14 cellular contexts compared by ENCODE assay signal in the genomic region with DNA sequence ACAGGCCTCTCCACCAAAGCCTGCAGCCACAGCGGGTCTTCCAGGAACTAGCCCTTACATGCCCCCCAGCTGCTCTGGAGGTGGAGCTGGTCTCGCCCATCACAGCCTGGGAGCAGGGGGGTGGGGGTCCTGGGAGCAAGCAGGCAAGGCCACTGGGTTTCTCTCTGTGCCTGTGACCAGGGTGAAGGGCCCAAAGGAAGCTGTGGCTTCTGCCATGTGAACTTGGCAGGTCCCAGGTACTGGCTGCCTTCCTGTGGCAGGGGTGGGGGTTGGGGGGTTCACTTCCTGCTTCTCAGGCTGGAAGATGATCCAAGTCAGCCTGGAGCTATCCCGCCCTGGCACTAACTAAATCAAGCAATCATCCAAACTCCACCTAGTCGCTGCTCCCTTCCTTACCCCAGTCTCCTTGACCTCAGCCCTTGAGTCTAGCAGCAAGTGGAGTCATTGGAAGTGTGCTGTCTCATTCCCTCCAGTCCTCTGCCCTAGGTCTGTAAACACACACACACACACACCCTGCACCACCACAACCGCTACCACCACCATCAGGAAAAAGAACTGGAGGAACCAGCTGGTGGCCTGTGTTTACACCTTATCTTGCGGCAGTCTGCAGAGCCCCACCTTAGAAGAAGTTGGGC. TPM values are rescaled to one million over a fixed set of nuclear protein-coding genes. Genes with fewer than 3 reads are reported as not detected.
DNase-seq lines count a peak whose midpoint lies in the region; ATAC-seq and TF ChIP-seq lines count a peak whose summit lies in the region.
"Had no signal": no experiment of that assay in that cellular context is flagged by ENCODE, and none has a peak within 500 bp of the region (broad histone marks: within the 10 kb centered on the region; RNA-seq: fewer than 3 reads in every experiment).

No MANE protein-coding gene starts in this region.

- H3K27me3 Mint-ChIP-seq in Caco-2 (ENCODE audit: insufficient read depth, unreplicated experiment) (no peaks in the 10 kb centered on the region), nephron progenitor cell (ENCODE audit: low read depth, poor library complexity) (peaks cover 9% of the 10 kb centered on the region)
- H3K27me3 Mint-ChIP-seq: activated naive CD8-positive, alpha-beta T cell treated with anti-CD3 and anti-CD28 coated beads for 36 hours had no signal

- peaks cover 14% of the 10 kb centered on the region for H3K9me3 Mint-ChIP-seq in Caco-2 (ENCODE audit: unreplicated experiment)
- peaks cover 7% of the 10 kb centered on the region for H3K9me3 Mint-ChIP-seq in nephron progenitor cell

- DNase-seq in Caco-2, result peak; percentile 41 to 63
- no peak for DNase-seq in nephron progenitor cell
- DNase-seq in mesenteric fat pad (ENCODE audit: low spot score), result no peak
- no peak for DNase-seq in GOT3 (lab: John Stamatoyannopoulos, UW)
- no peak for DNase-seq in thyroid gland
- DNase-seq: activated naive CD8-positive, alpha-beta T cell treated with anti-CD3 and anti-CD28 coated beads for 36 hours; effector CD8-positive, alpha-beta T cell; hippocampal formation; T-helper 9 cell had no signal

- BruUV-seq in Caco-2 (replicated peaks; lab: Mats Ljungman, UMichigan), result no TSS peak

- no peaks in the 10 kb centered on the region for H3K36me3 Mint-ChIP-seq in Caco-2 (ENCODE audit: insufficient read depth, unreplicated experiment)
- H3K36me3 Mint-ChIP-seq in nephron progenitor cell (ENCODE audit: low read depth), result no peaks in the 10 kb centered on the region
- H3K36me3 Mint-ChIP-seq: activated naive CD8-positive, alpha-beta T cell treated with anti-CD3 and anti-CD28 coated beads for 36 hours had no signal

- H3K27ac ChIP-seq in KOPT-K1 (ENCODE audit: low read depth, low read length, poor library complexity, severe bottlenecking) (peak overlapping the region; percentile 83), duodenal mucosa (ENCODE audit: low read depth, low read length) (peak overlapping the region; percentile 75), thyroid gland (no peak overlapping the region)
- H3K27ac ChIP-seq: upper lobe of left lung had no signal

- 71 to 72% methylated on average over 4 to 6 of the region's 6 CpGs for WGBS in thyroid gland, 2 donors

- TF ChIP-seq CTCF in Caco-2 (IDR thresholded peaks at IDR 0.05; ENCODE audit: insufficient read depth in 1 of 2, low read depth in 1 of 2, low read length in 1 of 2, severe bottlenecking in 1 of 2, unreplicated experiment in 1 of 2), result no peak
- TF ChIP-seq CTCF in nephron progenitor cell (IDR thresholded peaks at IDR 0.05), result no peak
- no peak for TF ChIP-seq CTCF in thyroid gland (IDR thresholded peaks at IDR 0.05)

- H3K9me3 ChIP-seq in Caco-2 (peaks cover 10% of the 10 kb centered on the region; the same call in 1 of the 2 replicates), KOPT-K1 (ENCODE audit: insufficient read depth, low read length, poor library complexity, severe bottlenecking) (peaks cover 8% of the 10 kb centered on the region), duodenal mucosa (ENCODE audit: control insufficient read depth in 1 of 2, low read length in 2 of 2) (no peaks in the 10 kb centered on the region), thyroid gland (no peaks in the 10 kb centered on the region)

- H3K4me3 Mint-ChIP-seq in Caco-2 (ENCODE audit: unreplicated experiment) (no peak overlapping the region), nephron progenitor cell (no peak overlapping the region)
- H3K4me3 Mint-ChIP-seq: activated naive CD8-positive, alpha-beta T cell treated with anti-CD3 and anti-CD28 coated beads for 36 hours had no signal

- H3K9ac ChIP-seq in duodenal mucosa (ENCODE audit: low read depth in 1 of 2, low read length in 2 of 2), result peak overlapping the region; percentile 29 to 44

- no peaks in the 10 kb centered on the region for H3K27me3 ChIP-seq in Caco-2 (replicated peaks; ENCODE audit: control insufficient read depth, insufficient read depth, low read length)
- no peaks in the 10 kb centered on the region for H3K27me3 ChIP-seq in duodenal mucosa (ENCODE audit: control insufficient read depth in 1 of 2, insufficient read depth in 2 of 2, low read length in 2 of 2)
- H3K27me3 ChIP-seq in thyroid gland, result no peaks in the 10 kb centered on the region
- H3K27me3 ChIP-seq: upper lobe of left lung had no signal

- CTCF ChIA-PET in Caco-2 (lab: Charles Lee), result no interaction called here

- H3K4me1 Mint-ChIP-seq in Caco-2 (ENCODE audit: low read depth, unreplicated experiment), result peaks cover 13% of the 10 kb centered on the region
- H3K4me1 Mint-ChIP-seq in nephron progenitor cell, result peaks cover 27% of the 10 kb centered on the region
- H3K4me1 Mint-ChIP-seq: activated naive CD8-positive, alpha-beta T cell treated with anti-CD3 and anti-CD28 coated beads for 36 hours had no signal

- H3K27ac Mint-ChIP-seq in Caco-2 (ENCODE audit: unreplicated experiment) (no peak overlapping the region), nephron progenitor cell (peak overlapping the region; percentile 94)
- H3K27ac Mint-ChIP-seq: activated naive CD8-positive, alpha-beta T cell treated with anti-CD3 and anti-CD28 coated beads for 36 hours had no signal

- no peak for ATAC-seq in GM18907 (IDR thresholded peaks at IDR 0.05; ENCODE audit: unreplicated experiment)
- ATAC-seq: sciatic nerve had no signal

- H3K36me3 ChIP-seq in Caco-2 (ENCODE audit: control insufficient read depth, insufficient read depth, low read length) (no peaks in the 10 kb centered on the region; the same call in 1 of the 2 replicates), KOPT-K1 (ENCODE audit: insufficient read depth, low read length) (no peaks in the 10 kb centered on the region), duodenal mucosa (ENCODE audit: control insufficient read depth in 1 of 2, insufficient read depth in 2 of 2, low read length in 2 of 2) (no peaks in the 10 kb centered on the region), thyroid gland (no peaks in the 10 kb centered on the region)
- H3K36me3 ChIP-seq: upper lobe of left lung had no signal

- H3K4me1 ChIP-seq in Caco-2 (no peaks in the 10 kb centered on the region), duodenal mucosa (ENCODE audit: control insufficient read depth in 1 of 2, insufficient read depth in 2 of 2, low read length in 2 of 2) (peaks cover 23 to 26% of the 10 kb centered on the region in 2 donors), thyroid gland (no peaks in the 10 kb centered on the region)

- no peak overlapping the region for H3K4me3 ChIP-seq in Caco-2 (ENCODE audit: low read depth, low read length)
- peak overlapping the region in 1 of 2 donors; percentile 12 for H3K4me3 ChIP-seq in duodenal mucosa (ENCODE audit: low read depth in 1 of 2, low read length in 2 of 2)
- no peak overlapping the region for H3K4me3 ChIP-seq in thyroid gland (replicated peaks in 1 of 3)
- H3K4me3 ChIP-seq: upper lobe of left lung had no signal

- POLR2A ChIA-PET in Caco-2 (lab: Charles Lee), result no interaction called here

- no peak for TF ChIP-seq POLR2A in thyroid gland (IDR thresholded peaks at IDR 0.05)

- intact Hi-C loops in Caco-2 (cut with micrococcal nuclease; ENCODE audit: unreplicated experiment), result no loop called here
- intact Hi-C loops in thyroid gland (cut with DNase I), result no loop called here

RNA-seq across cellular contexts. Expression of gene MLKL, which starts 29.5 kb away (rescaled TPM):
- total RNA-seq in Caco-2 (2022), result 9.7 and 10.8 TPM in 2 replicates
- 25.0 TPM for total RNA-seq in mesenteric fat pad
- 10 to 100 TPM in 1 of 4 donors, 1 to 10 TPM in 3; 6.0 to 12.0 (median 9.9) TPM for total RNA-seq in thyroid gland

RNA-seq across cellular contexts. Expression of gene FA2H, which starts 44.5 kb away (rescaled TPM):
- total RNA-seq in Caco-2 (2022) (20.1 and 21.3 TPM in 2 replicates), mesenteric fat pad (not detected), thyroid gland (1 to 10 TPM; 1.2 to 4.2 (median 2.0) TPM)
- total RNA-seq: activated naive CD8-positive, alpha-beta T cell treated with anti-CD3 and anti-CD28 coated beads for 36 hours had no signal

Comparison
In these comparisons a context has a peak if more than half of its experiments do, and no peak if none do; other contexts are left out.
1. DNase-seq: peak in Caco-2 (2 of 2); none in nephron progenitor cell (single experiment), mesenteric fat pad (single experiment), GOT3 (single experiment) and thyroid gland (0 of 2).
2. H3K27ac ChIP-seq: peak in KOPT-K1 (single experiment) and duodenal mucosa (single experiment); none in thyroid gland (0 of 3).